In genomic region chr19:7098701-7099596, GRCh38 we compare ENCODE assay signal across 8 cellular contexts. TPM values are rescaled to one million over a fixed set of nuclear protein-coding genes. Genes with fewer than 3 reads are reported as not detected.
DNase-seq lines count a peak whose midpoint lies in the region; ATAC-seq, FAIRE-seq and TF ChIP-seq lines count a peak whose summit lies in the region.

No MANE protein-coding gene starts in this region.

- no peaks in the 10 kb centered on the region for H3K79me2 ChIP-seq in MM.1S (ENCODE audit: low read length)

- peak overlapping the region; percentile 98 for H3K27ac Mint-ChIP-seq in neural crest cell (ENCODE audit: unreplicated experiment)
- H3K27ac Mint-ChIP-seq in stimulated activated naive CD8-positive, alpha-beta T cell treated with anti-CD3 and anti-CD28 coated beads, Interleukin-15, amount 100 ng/mL, for 72 hours = peak overlapping the region; percentile 83 to 91

- H4K20me1 ChIP-seq in MM.1S (ENCODE audit: insufficient read depth, low read length) = no peaks in the 10 kb centered on the region

- peak; percentile 85 to 95 for DNase-seq in HAP-1 (ENCODE audit: low spot score in 2 of 2)
- DNase-seq in MM.1S = peak; percentile 95
- DNase-seq in SIG-M5 (lab: John Stamatoyannopoulos, UW) = peak; percentile 38
- DNase-seq in activated gamma-delta T cell treated with Interleukin-2 at 50 U/mL for 16 hours = peak; percentile 88
- peak; percentile 89 for DNase-seq in fibroblast of villous mesenchyme (ENCODE audit: low read depth)
- peak; percentile 85 for DNase-seq in neural crest cell (ENCODE audit: low read depth, low spot score)
- DNase-seq in stimulated activated naive CD8-positive, alpha-beta T cell treated with anti-CD3 and anti-CD28 coated beads, Interleukin-15, amount 100 ng/mL, for 72 hours = peak; percentile 93

- H3K4me3 Mint-ChIP-seq in neural crest cell = peak overlapping the region; percentile 92
- peak overlapping the region; percentile 83 to 87 for H3K4me3 Mint-ChIP-seq in stimulated activated naive CD8-positive, alpha-beta T cell treated with anti-CD3 and anti-CD28 coated beads, Interleukin-15, amount 100 ng/mL, for 72 hours

- peak; percentile 96 for FAIRE-seq in G401.6 (lab: Jason Lieb, UNC)

- peak overlapping the region; percentile 74 for H3K27ac ChIP-seq in MM.1S (ENCODE audit: low read length)

- in situ Hi-C loops in HAP-1 (cut with MboI; ENCODE audit: low sequenced_read_pairs) = no loop called here

- H3K9ac ChIP-seq in MM.1S (ENCODE audit: low read length) = peak overlapping the region; percentile 77

- no peak for TF ChIP-seq CTCF in MM.1S (IDR thresholded peaks at IDR 0.05; ENCODE audit: low read length)
- no peak for TF ChIP-seq CTCF in fibroblast of villous mesenchyme (IDR thresholded peaks at IDR 0.05; ENCODE audit: insufficient read depth, low read depth, low read length)
- no peak for TF ChIP-seq CTCF in neural crest cell (conservative IDR thresholded peaks at IDR 0.05)

- peaks cover 4% of the 10 kb centered on the region for H3K27me3 Mint-ChIP-seq in neural crest cell (ENCODE audit: low read depth)
- H3K27me3 Mint-ChIP-seq in stimulated activated naive CD8-positive, alpha-beta T cell treated with anti-CD3 and anti-CD28 coated beads, Interleukin-15, amount 100 ng/mL, for 72 hours = peaks cover 7% of the 10 kb centered on the region

- ATAC-seq in stimulated activated naive CD8-positive, alpha-beta T cell treated with anti-CD3 and anti-CD28 coated beads, Interleukin-15, amount 100 ng/mL, for 72 hours = peak; percentile 92

- peaks cover 22% of the 10 kb centered on the region for H3K9me3 Mint-ChIP-seq in neural crest cell
- peaks cover 21 to 41% of the 10 kb centered on the region in 2 donors for H3K9me3 Mint-ChIP-seq in stimulated activated naive CD8-positive, alpha-beta T cell treated with anti-CD3 and anti-CD28 coated beads, Interleukin-15, amount 100 ng/mL, for 72 hours

- H2AFZ ChIP-seq in MM.1S (ENCODE audit: low read length) = peak overlapping the region; percentile 67

- peak overlapping the region; percentile 61 for H3K4me2 ChIP-seq in MM.1S (ENCODE audit: low read depth, low read length)

- peaks cover 23% of the 10 kb centered on the region for H3K4me1 Mint-ChIP-seq in neural crest cell
- H3K4me1 Mint-ChIP-seq in stimulated activated naive CD8-positive, alpha-beta T cell treated with anti-CD3 and anti-CD28 coated beads, Interleukin-15, amount 100 ng/mL, for 72 hours = peaks cover 16% of the 10 kb centered on the region

- H3K36me3 ChIP-seq in HAP-1 (replicated peaks) = no peaks in the 10 kb centered on the region
- H3K36me3 ChIP-seq in MM.1S (replicated peaks; ENCODE audit: insufficient read depth, low read length) = no peaks in the 10 kb centered on the region

- H3K27me3 ChIP-seq in HAP-1 (ENCODE audit: low read depth) = no peaks in the 10 kb centered on the region
- H3K27me3 ChIP-seq in MM.1S (replicated peaks; ENCODE audit: insufficient read depth, low read length) = no peaks in the 10 kb centered on the region

- no peaks in the 10 kb centered on the region for H3K9me2 ChIP-seq in MM.1S (replicated peaks; ENCODE audit: insufficient read depth, low read length)

- 0 out of 2 replicates have a peak, but pooled peaks cover 13% of the 10 kb centered on the region for H3F3A ChIP-seq in MM.1S (ENCODE audit: insufficient read depth, low read length)

- H3K36me3 Mint-ChIP-seq in neural crest cell (ENCODE audit: low read depth) = peaks cover 25% of the 10 kb centered on the region

- H3K4me3 ChIP-seq in HAP-1 (peak overlapping the region; percentile 54), MM.1S (ENCODE audit: low read length) (peak overlapping the region; percentile 70), fibroblast of villous mesenchyme (ENCODE audit: low read depth, low read length) (peak overlapping the region; percentile 79)

- H3K4me1 ChIP-seq in HAP-1 (peaks cover 5% of the 10 kb centered on the region), MM.1S (ENCODE audit: low read length) (peaks cover 10% of the 10 kb centered on the region; the same call in 1 of the 2 replicates)

- H3K9me3 ChIP-seq in HAP-1 (peaks cover 4% of the 10 kb centered on the region; the same call in 1 of the 2 replicates), MM.1S (replicated peaks; ENCODE audit: insufficient read depth, low read length) (no peaks in the 10 kb centered on the region)

RNA-seq across cellular contexts. Expression of gene ZNF557, which starts 29.4 kb away (rescaled TPM):
- total RNA-seq in fibroblast of villous mesenchyme (15.1 and 15.5 TPM in 2 replicates), neural crest cell (13.9 and 14.0 TPM in 2 replicates)

RNA-seq across cellular contexts. Expression of gene MBD3L3, which starts 40.5 kb away (rescaled TPM):
- not detected in 2 replicates for total RNA-seq in fibroblast of villous mesenchyme
- total RNA-seq in neural crest cell = not detected in 2 replicates

RNA-seq across cellular contexts. Expression of gene MBD3L2, which starts 49.8 kb away (rescaled TPM):
- total RNA-seq in fibroblast of villous mesenchyme (not detected in 2 replicates), neural crest cell (not detected in 2 replicates)

RNA-seq across cellular contexts. Expression of gene MBD3L4, which starts 59.0 kb away (rescaled TPM):
- total RNA-seq in fibroblast of villous mesenchyme (not detected in 2 replicates), neural crest cell (not detected in 2 replicates)

Comparison
In these comparisons a context has a peak if more than half of its experiments do, and no peak if none do; other contexts are left out.
1. Peak in every context shown above with its lines: DNase-seq, ATAC-seq, H3K4me3 ChIP-seq and H3K27ac ChIP-seq.
2. DNase-seq: peak in every context shown above with its lines; median percentile 95 in MM.1S; 93 in stimulated activated naive CD8-positive, alpha-beta T cell treated with anti-CD3 and anti-CD28 coated beads, Interleukin-15, amount 100 ng/mL, for 72 hours; 90 in HAP-1; 89 in fibroblast of villous mesenchyme; 88 in activated gamma-delta T cell treated with Interleukin-2 at 50 U/mL for 16 hours; 85 in neural crest cell; 38 in SIG-M5.